Comparison of ENCODE assay signal across 22 cellular contexts in genomic region chr20:48830826-48831318, GRCh38. TPM values are rescaled to one million over a fixed set of nuclear protein-coding genes. Genes with fewer than 3 reads are reported as not detected.
A peak's percentile ranks its signal among the peaks of the same experiment; 100 is the strongest.
DNase-seq lines count a peak whose midpoint lies in the region; ATAC-seq and TF ChIP-seq lines count a peak whose summit lies in the region.
"Had no signal": no experiment of that assay in that cellular context is flagged by ENCODE, and none has a peak within 500 bp of the region (broad histone marks: within the 10 kb centered on the region; RNA-seq: fewer than 3 reads in every experiment).

No MANE protein-coding gene starts in this region.

- H3K27ac Mint-ChIP-seq in brain, result peak overlapping the region in 2 of 5 experiments; percentile 63 to 72
- H3K27ac Mint-ChIP-seq: activated CD4-positive, alpha-beta T cell treated with anti-CD3 and anti-CD28 coated beads, Interleukin-2, amount 10 ng/mL, durations not matched to agents 7 days and 5 days had no signal

- intact Hi-C loops in right cardiac atrium (cut with DNase I) (no loop called here), Right ventricle myocardium superior (cut with DNase I) (no loop called here)

- no peak overlapping the region for H2BK12ac ChIP-seq in mesenchymal stem cell (ENCODE audit: low read length in 2 of 2)

- no peak overlapping the region for H3K9ac ChIP-seq in mesenchymal stem cell (ENCODE audit: low read length)

- no peaks in the 10 kb centered on the region for H3K9me3 Mint-ChIP-seq in brain
- H3K9me3 Mint-ChIP-seq: activated CD4-positive, alpha-beta T cell treated with anti-CD3 and anti-CD28 coated beads, Interleukin-2, amount 10 ng/mL, durations not matched to agents 7 days and 5 days had no signal

- H2AK5ac ChIP-seq in mesenchymal stem cell (ENCODE audit: low read length, severe bottlenecking), result no peak overlapping the region

- no peaks in the 10 kb centered on the region for H3K36me3 ChIP-seq in neutrophil
- no peaks in the 10 kb centered on the region for H3K36me3 ChIP-seq in mesenchymal stem cell (ENCODE audit: control insufficient read depth in 1 of 2, insufficient read depth in 2 of 2, low read depth in 1 of 2, low read length in 2 of 2)
- H3K36me3 ChIP-seq: colonic mucosa had no signal

- DNase-seq in right cardiac atrium (no peak), Right ventricle myocardium superior (no peak), DMS114 treated with DMSO at 0.1 percent for 48 hours (lab: John Stamatoyannopoulos, UW; ENCODE audit: unreplicated experiment) (no peak), mesenchymal stem cell (no peak), NCI-H526 treated with DMSO at 0.1 percent for 48 hours (lab: John Stamatoyannopoulos, UW) (no peak), NCI-H69 (lab: John Stamatoyannopoulos, UW) (no peak)
- DNase-seq: 8988T; activated CD4-positive, alpha-beta T cell treated with anti-CD3 and anti-CD28 coated beads, Interleukin-2, amount 10 ng/mL, durations not matched to agents 7 days and 5 days; activated naive CD4-positive, alpha-beta T cell treated with Interleukin-2 at 50 U/mL for 16 hours; activated T-cell treated with anti-CD3 and anti-CD28 coated beads, Interleukin-2, amount 50 U/mL, for 48 hours; Karpas-422; kidney; NCI-H1694; NCI-H526; small intestine; T-helper 9 cell had no signal

- H3K27me3 ChIP-seq in right cardiac atrium (ENCODE audit: control insufficient read depth, insufficient read depth), result no peaks in the 10 kb centered on the region
- H3K27me3 ChIP-seq in neutrophil, result no peaks in the 10 kb centered on the region
- H3K27me3 ChIP-seq in mesenchymal stem cell (ENCODE audit: control insufficient read depth in 1 of 2, insufficient read depth in 1 of 2, low read length in 2 of 2), result peaks cover 0 to 32% of the 10 kb centered on the region in 2 experiments
- H3K27me3 ChIP-seq: testis had no signal

- no peak overlapping the region for H3K4me3 ChIP-seq in right cardiac atrium (ENCODE audit: low read length)
- H3K4me3 ChIP-seq in neutrophil (ENCODE audit: low read depth in 1 of 2, low read length in 1 of 2), result no peak overlapping the region
- no peak overlapping the region for H3K4me3 ChIP-seq in mesenchymal stem cell (ENCODE audit: insufficient read depth in 1 of 2, low read depth in 1 of 2, low read length in 2 of 2)
- H3K4me3 ChIP-seq: colonic mucosa, lung, testis had no signal

- 99% methylated on average over 3 of the region's 3 CpGs for WGBS in right cardiac atrium
- 93% methylated on average over 3 of the region's 3 CpGs for WGBS in mesenchymal stem cell

- no peak overlapping the region for H2BK5ac ChIP-seq in mesenchymal stem cell (ENCODE audit: low read depth, low read length, poor library complexity, severe bottlenecking)

- no peak overlapping the region for H4K91ac ChIP-seq in mesenchymal stem cell (ENCODE audit: low read length)

- no peak overlapping the region for H2BK15ac ChIP-seq in mesenchymal stem cell (ENCODE audit: low read depth, poor library complexity, severe bottlenecking)

- H2AFZ ChIP-seq in mesenchymal stem cell (ENCODE audit: low read depth, low read length), result no peak overlapping the region

- peaks cover 24% of the 10 kb centered on the region for H3K27me3 Mint-ChIP-seq in brain

- no peak overlapping the region for H3K4me2 ChIP-seq in mesenchymal stem cell (ENCODE audit: low read length, poor library complexity, severe bottlenecking)

- H3K27ac ChIP-seq in right cardiac atrium (ENCODE audit: low read length) (peak overlapping the region; percentile 64), neutrophil (peak overlapping the region; percentile 83), mesenchymal stem cell (ENCODE audit: low read length, poor library complexity, severe bottlenecking) (no peak overlapping the region)
- H3K27ac ChIP-seq: colonic mucosa, testis, WERI-Rb-1 had no signal

- TF ChIP-seq CTCF in brain (conservative IDR thresholded peaks at IDR 0.05) (no peak), neutrophil (IDR thresholded peaks at IDR 0.05) (no peak)

- H3K79me1 ChIP-seq in mesenchymal stem cell (replicated peaks; ENCODE audit: low read length, poor library complexity, severe bottlenecking), result peaks cover 4% of the 10 kb centered on the region

- no peak overlapping the region for H3K4ac ChIP-seq in mesenchymal stem cell (ENCODE audit: low read depth in 1 of 2, low read length in 2 of 2)

- H3K4me3 Mint-ChIP-seq in brain, result peak overlapping the region in 3 of 5 experiments; percentile 2 to 63 (median 60)
- H3K4me3 Mint-ChIP-seq: activated CD4-positive, alpha-beta T cell treated with anti-CD3 and anti-CD28 coated beads, Interleukin-2, amount 10 ng/mL, durations not matched to agents 7 days and 5 days had no signal

- ATAC-seq in right cardiac atrium (no peak), Right ventricle myocardium superior (ENCODE audit: poor library complexity) (no peak)

- no peaks in the 10 kb centered on the region for H3K36me3 Mint-ChIP-seq in brain

- H3K18ac ChIP-seq in mesenchymal stem cell (ENCODE audit: low read depth in 1 of 2, low read length in 2 of 2), result no peak overlapping the region

- H2BK120ac ChIP-seq in mesenchymal stem cell (ENCODE audit: low read depth, low read length), result no peak overlapping the region

- H3K4me1 Mint-ChIP-seq in brain, result peaks cover 46% of the 10 kb centered on the region

- H3K4me1 ChIP-seq in right cardiac atrium (ENCODE audit: control insufficient read depth, insufficient read depth, low read length) (peaks cover 12% of the 10 kb centered on the region), neutrophil (ENCODE audit: control insufficient read depth in 1 of 2, insufficient read depth in 1 of 2, low read depth in 1 of 2, low read length in 1 of 2) (peaks cover 35 to 40% of the 10 kb centered on the region in 2 experiments), mesenchymal stem cell (ENCODE audit: control insufficient read depth, insufficient read depth, low read depth, low read length) (peaks cover 12% of the 10 kb centered on the region)
- H3K4me1 ChIP-seq: colonic mucosa had no signal

- H3K9me3 ChIP-seq in right cardiac atrium (ENCODE audit: control insufficient read depth, low read length), result no peaks in the 10 kb centered on the region
- H3K9me3 ChIP-seq in neutrophil, result no peaks in the 10 kb centered on the region
- no peaks in the 10 kb centered on the region for H3K9me3 ChIP-seq in mesenchymal stem cell (ENCODE audit: control insufficient read depth, low read length)
- H3K9me3 ChIP-seq: colonic mucosa, testis had no signal

- H4K8ac ChIP-seq in mesenchymal stem cell (ENCODE audit: low read length), result no peak overlapping the region

- no peak overlapping the region for H3K23ac ChIP-seq in mesenchymal stem cell (ENCODE audit: low read length in 2 of 2)

- no peak overlapping the region for H3K14ac ChIP-seq in mesenchymal stem cell (ENCODE audit: low read length in 2 of 2)

RNA-seq across cellular contexts. Expression of gene PREX1, which starts 3.1 kb away (rescaled TPM):
- total RNA-seq in right cardiac atrium (10 to 100 TPM; 10.4 to 16.2 (median 14.7) TPM), Right ventricle myocardium superior (10.3 TPM)
- polyA plus RNA-seq in right cardiac atrium (9.0 TPM), brain (ENCODE audit: insufficient read depth, low read depth, low replicate concordance) (64.3 TPM)
- 0.77 TPM for polyA plus RNA-seq in mesenchymal stem cell (2013, experiment 1 of 2)
- 0.84 TPM for polyA plus RNA-seq in mesenchymal stem cell (2013, experiment 2 of 2)
